In genomic region chr19:17747205-17748098, GRCh38 we compare ENCODE assay signal across 8 cellular contexts. TPM values are rescaled to one million over a fixed set of nuclear protein-coding genes. Genes with fewer than 3 reads are reported as not detected.
DNase-seq lines count a peak whose midpoint lies in the region; ATAC-seq and TF ChIP-seq lines count a peak whose summit lies in the region.

No MANE protein-coding gene starts in this region.

- peak overlapping the region; percentile 35 for H3K4me3 Mint-ChIP-seq in chondrocyte (ENCODE audit: unreplicated experiment)

- peaks cover 3% of the 10 kb centered on the region for H3K4me1 Mint-ChIP-seq in chondrocyte (ENCODE audit: low read depth)

- H3K27me3 Mint-ChIP-seq in chondrocyte (ENCODE audit: low read depth): no peaks in the 10 kb centered on the region

- ATAC-seq in HG03439 (IDR thresholded peaks at IDR 0.05; ENCODE audit: unreplicated experiment): peak; percentile 79

- no peaks in the 10 kb centered on the region for H3K9me3 Mint-ChIP-seq in chondrocyte (ENCODE audit: low read depth)

- H3K36me3 Mint-ChIP-seq in chondrocyte (ENCODE audit: low read depth): no peaks in the 10 kb centered on the region

- peak; percentile 86 for DNase-seq in AG10803 (ENCODE audit: low read depth)
- peak; percentile 90 for DNase-seq in NCI-H510A (lab: John Stamatoyannopoulos, UW)
- DNase-seq in activated CD4-positive, alpha-beta T cell treated with anti-CD3 and anti-CD28 coated beads for 24 hours (ENCODE audit: low read depth in 2 of 2): peak; percentile 88 to 90
- no peak for DNase-seq in chondrocyte (ENCODE audit: low spot score)
- peak; percentile 88 for DNase-seq in kidney glomerular epithelial cell (lab: John Stamatoyannopoulos, UW)
- peak; percentile 91 to 93 for DNase-seq in stimulated activated CD4-positive, alpha-beta T cell treated with anti-CD3 and anti-CD28 coated beads, Interleukin-15, amount 100 ng/mL, for 48 hours (ENCODE audit: low read depth in 2 of 2)

- TF ChIP-seq CTCF in AG10803 (conservative IDR thresholded peaks at IDR 0.05; ENCODE audit: low read length) (no peak), chondrocyte (IDR thresholded peaks at IDR 0.05) (no peak)

- peak; percentile 36 for TF ChIP-seq POLR2A in GM19193 (IDR thresholded peaks at IDR 0.05; ENCODE audit: extremely low read depth, insufficient read depth, insufficient read length)

- H3K4me3 ChIP-seq in AG10803 (ENCODE audit: low read length): peak overlapping the region; percentile 51

- H3K27ac Mint-ChIP-seq in chondrocyte (ENCODE audit: unreplicated experiment): peak overlapping the region; percentile 49

RNA-seq across cellular contexts. Expression of gene FCHO1, which starts 3.8 kb away (rescaled TPM):
- 0.22 to 0.70 TPM (median 0.49 TPM) in 3 replicates for total RNA-seq in chondrocyte

RNA-seq across cellular contexts. Expression of gene MAP1S, which starts 28.2 kb away (rescaled TPM):
- total RNA-seq in chondrocyte: 34.7 to 64.4 TPM (median 61.3 TPM) in 3 replicates

RNA-seq across cellular contexts. Expression of gene B3GNT3, which starts 47.5 kb away (rescaled TPM):
- not detected in 3 replicates for total RNA-seq in chondrocyte

RNA-seq across cellular contexts. Expression of gene UNC13A, which starts 59.3 kb away (rescaled TPM):
- 2.0 to 3.9 TPM (median 2.1 TPM) in 3 replicates for total RNA-seq in chondrocyte
